Comparison of ENCODE assay signal across 28 cellular contexts in genomic region chr12:106602071-106602470, GRCh38. TPM values are rescaled to one million over a fixed set of nuclear protein-coding genes. Genes with fewer than 3 reads are reported as not detected.
DNase-seq lines count a peak whose midpoint lies in the region; ATAC-seq lines count a peak whose summit lies in the region.
"Had no signal": no experiment of that assay in that cellular context is flagged by ENCODE, and none has a peak within 500 bp of the region (broad histone marks: within the 10 kb centered on the region; RNA-seq: fewer than 3 reads in every experiment).

No MANE protein-coding gene starts in this region.

- H3K27ac ChIP-seq in substantia nigra (ENCODE audit: low read depth, low read length, poor library complexity, severe bottlenecking), result no peak overlapping the region
- H3K27ac ChIP-seq: 22Rv1, BLaER1, SK-N-MC had no signal

- no peaks in the 10 kb centered on the region for H3K36me3 Mint-ChIP-seq in T-helper 17 cell (ENCODE audit: low read depth)

- ATAC-seq in T-helper 17 cell, result no peak

- no peak overlapping the region for H3K4me3 ChIP-seq in skeletal muscle cell (ENCODE audit: low read depth, low read length)
- H3K4me3 ChIP-seq: BLaER1, SK-N-MC had no signal

- H3K4me1 Mint-ChIP-seq in T-helper 17 cell, result peaks cover 3% of the 10 kb centered on the region

- DNase-seq in DMS 273 (lab: John Stamatoyannopoulos, UW; ENCODE audit: unreplicated experiment) (peak; percentile 2), DMS 273 treated with DMSO at 0.1 percent for 48 hours (lab: John Stamatoyannopoulos, UW) (no peak), T-helper 17 cell (no peak), myocyte (ENCODE audit: low read depth) (peak; percentile 90), skeletal muscle cell (ENCODE audit: low read depth) (peak; percentile 1), H4 (ENCODE audit: low spot score) (no peak), substantia nigra (lab: John Stamatoyannopoulos, UW) (no peak), GM19240 (ENCODE audit: insufficient read length, low spot score) (no peak)
- DNase-seq: ACHN; CD4-positive, alpha-beta T cell; COR-L47; DMS153; GDM1; HFFc6; Karpas-422; NCI-H1105; NCI-H2029; NCI-H226; NCI-H524 treated with DMSO at 0.1 percent for 48 hours; NCI-H82; OCI-M1; SW 1271 had no signal

- peaks cover 63% of the 10 kb centered on the region for H3K27me3 Mint-ChIP-seq in T-helper 17 cell

- H3K4me3 Mint-ChIP-seq in T-helper 17 cell, result no peak overlapping the region
- H3K4me3 Mint-ChIP-seq: CD4-positive, alpha-beta T cell; HFFc6 had no signal

- H3K27ac Mint-ChIP-seq in T-helper 17 cell, result peak overlapping the region; percentile 27
- H3K27ac Mint-ChIP-seq: CD4-positive, alpha-beta T cell; H9; HFFc6 had no signal

- H3K9me3 ChIP-seq in T-helper 17 cell (ENCODE audit: control insufficient read depth, low read length, poor library complexity, severe bottlenecking), result no peaks in the 10 kb centered on the region
- H3K9me3 ChIP-seq: BLaER1 had no signal

RNA-seq across cellular contexts. Expression of gene RFX4, which starts 19.3 kb away (rescaled TPM):
- total RNA-seq in T-helper 17 cell, result not detected
- not detected in 2 replicates for total RNA-seq in myocyte
- polyA plus RNA-seq in myocyte (2012), result 0.03 TPM
- not detected in 2 replicates for total RNA-seq in H4 (2014; rRNA removed; shearing (Covaris generic))
- total RNA-seq: CD4-positive, alpha-beta T cell; Daoy; HFFc6; MCF 10A had no signal

Comparison
In these comparisons a context has a peak if more than half of its experiments do, and no peak if none do; other contexts are left out.
1. DNase-seq: peak in DMS 273 (single experiment), myocyte (single experiment) and skeletal muscle cell (single experiment); none in DMS 273 treated with DMSO at 0.1 percent for 48 hours (single experiment), T-helper 17 cell (0 of 3), H4 (single experiment), substantia nigra (0 of 49) and GM19240 (single experiment).